ENCODE assay signal across 1 cellular context in the genomic region with DNA sequence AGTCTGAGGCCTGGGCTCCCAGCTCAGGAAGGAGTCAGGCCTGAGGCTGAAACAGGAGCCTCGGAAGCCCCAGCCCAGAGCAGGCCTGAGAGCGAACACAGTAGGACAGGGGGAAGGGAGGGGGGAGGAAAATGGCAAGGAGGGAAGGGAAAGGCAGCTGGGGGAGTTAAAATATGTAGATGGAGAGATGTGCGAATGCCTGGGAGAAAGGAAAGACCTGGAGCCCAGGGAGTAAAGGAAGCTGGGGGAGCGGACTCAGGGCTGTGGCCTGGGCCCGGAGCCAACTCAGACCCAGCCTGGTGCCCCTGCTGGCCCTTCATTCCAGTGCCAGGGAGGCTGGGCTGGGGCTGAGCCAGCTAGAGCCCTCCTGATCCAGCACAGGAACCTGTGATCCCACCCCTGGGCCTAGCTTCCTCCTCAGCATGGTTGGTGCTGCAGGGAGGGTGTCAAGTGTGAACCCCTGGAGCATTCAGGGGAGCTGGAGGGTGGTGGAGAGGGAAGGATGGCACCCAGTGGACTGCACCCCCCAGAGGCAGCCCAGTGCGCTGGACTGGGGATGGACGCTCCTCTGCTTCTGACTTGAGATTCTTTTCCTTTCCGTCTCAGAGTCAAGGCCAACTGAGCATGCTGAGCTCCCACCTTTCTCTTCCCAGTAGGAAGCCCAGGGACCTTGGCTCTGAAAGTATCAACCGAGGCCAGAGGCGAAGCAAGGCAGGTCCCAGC.
A peak's percentile ranks its signal among the peaks of the same experiment; 100 is the strongest.
TF ChIP-seq lines count a peak whose summit lies in the region.

No MANE protein-coding gene starts in this region.

TF ChIP-seq in Ishikawa, 13 proteins besides CTCF, POLR2A, EP300 and RAD21:
- peak; percentile 36; the same call in 1 of the 2 replicates for TF ChIP-seq NFIC (IDR thresholded peaks at IDR 0.05)
- TF ChIP-seq CEBPB (IDR thresholded peaks at IDR 0.05), result no peak
